Comparison of ENCODE assay signal across 1 cellular context in the genomic region with DNA sequence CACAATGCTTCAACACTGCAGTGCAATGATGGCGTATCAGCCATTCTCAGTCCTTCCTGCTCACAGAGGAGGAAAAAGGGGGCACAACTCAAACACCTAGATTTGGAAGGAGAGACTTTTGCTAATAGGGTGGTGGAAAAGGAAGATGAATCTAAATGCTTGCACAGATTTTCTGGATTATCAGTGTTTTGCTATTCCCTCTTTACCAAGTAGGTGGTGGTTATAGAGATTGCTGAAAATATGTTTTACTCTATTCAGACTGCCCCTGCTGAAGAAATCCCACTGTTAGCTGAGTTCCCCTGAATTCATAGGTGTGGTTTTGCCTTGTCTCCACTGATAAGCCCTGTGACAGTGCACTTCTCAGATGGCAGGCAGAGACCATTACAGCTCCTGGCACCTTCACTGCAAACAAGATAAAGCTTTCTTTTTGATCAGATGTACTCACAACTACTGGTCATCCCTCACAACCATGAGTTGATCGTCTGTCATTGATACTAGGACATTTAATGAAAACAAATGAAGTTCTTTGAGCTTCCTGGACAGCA.
A peak's percentile ranks its signal among the peaks of the same experiment; 100 is the strongest.
TF ChIP-seq lines count a peak whose summit lies in the region.

No MANE protein-coding gene starts in this region.

TF ChIP-seq in K562, 482 proteins besides CTCF, POLR2A, EP300 and RAD21 (continued from another document and continues in another):
- TF ChIP-seq SAFB2 (IDR thresholded peaks at IDR 0.05; ENCODE audit: borderline replicate concordance, low read depth, low read length, severe bottlenecking) (no peak), EHMT2 (IDR thresholded peaks at IDR 0.05) (no peak), CCNT2 (IDR thresholded peaks at IDR 0.05; ENCODE audit: borderline replicate concordance, extremely low read depth, insufficient read length, low read depth, low read length) (no peak), TCF3 (CRISPR knock-in tag; IDR thresholded peaks at IDR 0.05) (peak; percentile 73), GATAD2B (IDR thresholded peaks at IDR 0.05; ENCODE audit: borderline replicate concordance) (no peak), RUNX1 (IDR thresholded peaks at IDR 0.05; ENCODE audit: low read depth) (no peak), ZFP1 (CRISPR knock-in tag; IDR thresholded peaks at IDR 0.05) (no peak), HIVEP1 (CRISPR knock-in tag; IDR thresholded peaks at IDR 0.05) (no peak), MAFG (tag; conservative IDR thresholded peaks at IDR 0.05) (peak; percentile 23; the same call in 1 of the 2 replicates), ZNF232 (CRISPR knock-in tag; IDR thresholded peaks at IDR 0.05) (no peak), MEIS2 (IDR thresholded peaks at IDR 0.05; ENCODE audit: partially characterized antibody) (peak; percentile 30), SMARCA4 (IDR thresholded peaks at IDR 0.05) (peak; percentile 52; the same call in 1 of the 2 replicates), ZBTB1 (CRISPR knock-in tag; IDR thresholded peaks at IDR 0.05; ENCODE audit: borderline replicate concordance, low read depth) (no peak), ZNF347 (CRISPR knock-in tag; IDR thresholded peaks at IDR 0.05; ENCODE audit: low read depth) (no peak), RB1 (IDR thresholded peaks at IDR 0.05; ENCODE audit: low read depth) (no peak), ZZZ3 (IDR thresholded peaks at IDR 0.05) (no peak), MEF2A (IDR thresholded peaks at IDR 0.05; ENCODE audit: control insufficient read depth, low read depth, low read length) (no peak), ZNF717 (CRISPR knock-in tag; IDR thresholded peaks at IDR 0.05) (no peak), THRB (CRISPR knock-in tag; conservative IDR thresholded peaks at IDR 0.05) (no peak), FOSL1 (tag; conservative IDR thresholded peaks at IDR 0.05) (no peak), THRAP3 (IDR thresholded peaks at IDR 0.05; ENCODE audit: borderline replicate concordance) (no peak), ZNF449 (CRISPR knock-in tag; IDR thresholded peaks at IDR 0.05) (no peak), PRDM10 (IDR thresholded peaks at IDR 0.05; ENCODE audit: partially characterized antibody) (peak; percentile 53), XRCC4 (IDR thresholded peaks at IDR 0.05; ENCODE audit: extremely low read depth, insufficient read depth, insufficient read length) (no peak), ETV6 (IDR thresholded peaks at IDR 0.05; ENCODE audit: borderline replicate concordance in 1 of 2, low read depth in 2 of 2, low read length in 1 of 2) (no peak), ETV6 (CRISPR knock-in tag; IDR thresholded peaks at IDR 0.05; ENCODE audit: borderline replicate concordance) (no peak), ZNF174 (CRISPR knock-in tag; IDR thresholded peaks at IDR 0.05) (no peak), NUFIP1 (IDR thresholded peaks at IDR 0.05; ENCODE audit: partially characterized antibody) (no peak), GATAD2A (IDR thresholded peaks at IDR 0.05) (no peak), MCM5 (IDR thresholded peaks at IDR 0.05; ENCODE audit: low read depth) (no peak), XRCC3 (IDR thresholded peaks at IDR 0.05) (no peak), AFF4 (CRISPR knock-in tag; IDR thresholded peaks at IDR 0.05) (no peak), TSC22D4 (tag; IDR thresholded peaks at IDR 0.05) (no peak), NFIX (CRISPR knock-in tag; IDR thresholded peaks at IDR 0.05; ENCODE audit: low read depth) (no peak), TOE1 (IDR thresholded peaks at IDR 0.05; ENCODE audit: borderline replicate concordance) (no peak), TOE1 (CRISPR knock-in tag; IDR thresholded peaks at IDR 0.05; ENCODE audit: borderline replicate concordance, low read depth) (no peak), TAF9B (IDR thresholded peaks at IDR 0.05; ENCODE audit: partially characterized antibody) (no peak), SLC30A9 (CRISPR knock-in tag; IDR thresholded peaks at IDR 0.05) (no peak), RBM17 (IDR thresholded peaks at IDR 0.05; ENCODE audit: borderline replicate concordance, low read depth, low read length) (no peak), ZBTB11 (CRISPR knock-in tag; IDR thresholded peaks at IDR 0.05) (no peak), PML (IDR thresholded peaks at IDR 0.05; ENCODE audit: low read length) (no peak), NFE2 (IDR thresholded peaks at IDR 0.05; ENCODE audit: low read depth) (peak; percentile 82), NCOA6 (IDR thresholded peaks at IDR 0.05) (no peak), CBX3 (IDR thresholded peaks at IDR 0.05; ENCODE audit: borderline replicate concordance in 1 of 2, low read length in 2 of 2) (no peak)
- TF ChIP-seq, protein P1, sequence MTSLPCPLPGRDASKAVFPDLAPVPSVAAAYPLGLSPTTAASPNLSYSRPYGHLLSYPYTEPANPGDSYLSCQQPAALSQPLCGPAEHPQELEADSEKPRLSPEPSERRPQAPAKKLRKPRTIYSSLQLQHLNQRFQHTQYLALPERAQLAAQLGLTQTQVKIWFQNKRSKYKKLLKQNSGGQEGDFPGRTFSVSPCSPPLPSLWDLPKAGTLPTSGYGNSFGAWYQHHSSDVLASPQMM (CRISPR knock-in tag; IDR thresholded peaks at IDR 0.05): no peak
